1 cellular context compared by ENCODE assay signal in genomic region chr20:33843854-33844253, GRCh38.
A peak's percentile ranks its signal among the peaks of the same experiment; 100 is the strongest.
TF ChIP-seq lines count a peak whose summit lies in the region.

No MANE protein-coding gene starts in this region.

TF ChIP-seq in K562, 482 proteins besides CTCF, POLR2A, EP300 and RAD21 (continued from another document):
- TF ChIP-seq FOXA3 (CRISPR knock-in tag; conservative IDR thresholded peaks at IDR 0.05 in 1 of 2, IDR thresholded peaks at IDR 0.05 in 1 of 2), result peak in 1 of 2 experiments; percentile 77; a peak in 2 of 4 replicates
- no peak for TF ChIP-seq TCF7L2 (IDR thresholded peaks at IDR 0.05; ENCODE audit: low read depth, low read length)
- TF ChIP-seq GATA2 (CRISPR knock-in tag; IDR thresholded peaks at IDR 0.05), result 0 out of 2 replicates have a peak, but pooled peaks have one; percentile 36
- no peak for TF ChIP-seq PHB2 (IDR thresholded peaks at IDR 0.05; ENCODE audit: low read depth)
- no peak for TF ChIP-seq NR2C2 (CRISPR knock-in tag; IDR thresholded peaks at IDR 0.05)
- peak; percentile 61 for TF ChIP-seq NR2C2 (tag; IDR thresholded peaks at IDR 0.05)
- no peak for TF ChIP-seq NBN (IDR thresholded peaks at IDR 0.05; ENCODE audit: low read depth)
- TF ChIP-seq POLR2B (IDR thresholded peaks at IDR 0.05; ENCODE audit: low read depth, partially characterized antibody), result no peak
- TF ChIP-seq CEBPB (tag; IDR thresholded peaks at IDR 0.05), result 0 out of 2 replicates have a peak, but pooled peaks have one; percentile 15
- peak; percentile 49 for TF ChIP-seq ARID1B (IDR thresholded peaks at IDR 0.05)
- no peak for TF ChIP-seq ERF (CRISPR knock-in tag; IDR thresholded peaks at IDR 0.05)
- TF ChIP-seq KLF13 (tag; IDR thresholded peaks at IDR 0.05; ENCODE audit: borderline replicate concordance, low read depth), result no peak
- no peak for TF ChIP-seq IRF2 (CRISPR knock-in tag; IDR thresholded peaks at IDR 0.05)
- TF ChIP-seq SMAD4 (CRISPR knock-in tag; conservative IDR thresholded peaks at IDR 0.05), result 0 out of 2 replicates have a peak, but pooled peaks have one; percentile 32
- no peak for TF ChIP-seq GTF2A2 (tag; IDR thresholded peaks at IDR 0.05)
- peak in 1 of 2 experiments; percentile 3; a peak in 1 of 4 replicates for TF ChIP-seq RCOR1 (IDR thresholded peaks at IDR 0.05; ENCODE audit: borderline replicate concordance in 1 of 2, low read depth in 2 of 2, low read length in 2 of 2)
- peak; percentile 33 for TF ChIP-seq PKNOX1 (IDR thresholded peaks at IDR 0.05)
- no peak for TF ChIP-seq CCNT2 (IDR thresholded peaks at IDR 0.05; ENCODE audit: borderline replicate concordance, extremely low read depth, insufficient read length, low read depth, low read length)
- 0 out of 2 replicates have a peak, but pooled peaks have one; percentile 22 for TF ChIP-seq SMARCC2 (IDR thresholded peaks at IDR 0.05; ENCODE audit: low read depth)
- TF ChIP-seq HMBOX1 (IDR thresholded peaks at IDR 0.05), result peak; percentile 53
- TF ChIP-seq NR2F6 (CRISPR knock-in tag; IDR thresholded peaks at IDR 0.05), result no peak
- TF ChIP-seq SUPT5H (IDR thresholded peaks at IDR 0.05), result no peak
- no peak for TF ChIP-seq ZNF740 (CRISPR knock-in tag; IDR thresholded peaks at IDR 0.05)
- TF ChIP-seq ZNF740 (tag; IDR thresholded peaks at IDR 0.05), result no peak
- TF ChIP-seq NCOR1 (IDR thresholded peaks at IDR 0.05), result 0 out of 2 replicates have a peak, but pooled peaks have one; percentile 24
- TF ChIP-seq, protein P1, sequence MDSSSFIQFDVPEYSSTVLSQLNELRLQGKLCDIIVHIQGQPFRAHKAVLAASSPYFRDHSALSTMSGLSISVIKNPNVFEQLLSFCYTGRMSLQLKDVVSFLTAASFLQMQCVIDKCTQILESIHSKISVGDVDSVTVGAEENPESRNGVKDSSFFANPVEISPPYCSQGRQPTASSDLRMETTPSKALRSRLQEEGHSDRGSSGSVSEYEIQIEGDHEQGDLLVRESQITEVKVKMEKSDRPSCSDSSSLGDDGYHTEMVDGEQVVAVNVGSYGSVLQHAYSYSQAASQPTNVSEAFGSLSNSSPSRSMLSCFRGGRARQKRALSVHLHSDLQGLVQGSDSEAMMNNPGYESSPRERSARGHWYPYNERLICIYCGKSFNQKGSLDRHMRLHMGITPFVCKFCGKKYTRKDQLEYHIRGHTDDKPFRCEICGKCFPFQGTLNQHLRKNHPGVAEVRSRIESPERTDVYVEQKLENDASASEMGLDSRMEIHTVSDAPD (CRISPR knock-in tag; IDR thresholded peaks at IDR 0.05), result no peak
- TF ChIP-seq DPF2 (IDR thresholded peaks at IDR 0.05), result peak; percentile 66
- TF ChIP-seq ZNF347 (CRISPR knock-in tag; IDR thresholded peaks at IDR 0.05; ENCODE audit: low read depth), result no peak
- no peak for TF ChIP-seq KLF10 (CRISPR knock-in tag; IDR thresholded peaks at IDR 0.05)
- TF ChIP-seq CTBP1 (IDR thresholded peaks at IDR 0.05; ENCODE audit: borderline replicate concordance), result peak; percentile 11; the same call in 1 of the 2 replicates
- peak; percentile 47; the same call in 1 of the 2 replicates for TF ChIP-seq SMARCA4 (IDR thresholded peaks at IDR 0.05)
- no peak for TF ChIP-seq PML (IDR thresholded peaks at IDR 0.05; ENCODE audit: low read length)
- TF ChIP-seq ETV1 (tag; conservative IDR thresholded peaks at IDR 0.05; ENCODE audit: low read depth), result 0 out of 2 replicates have a peak, but pooled peaks have one; percentile 17
- peak; percentile 52 for TF ChIP-seq MEIS2 (IDR thresholded peaks at IDR 0.05; ENCODE audit: partially characterized antibody)
